In the genomic region with DNA sequence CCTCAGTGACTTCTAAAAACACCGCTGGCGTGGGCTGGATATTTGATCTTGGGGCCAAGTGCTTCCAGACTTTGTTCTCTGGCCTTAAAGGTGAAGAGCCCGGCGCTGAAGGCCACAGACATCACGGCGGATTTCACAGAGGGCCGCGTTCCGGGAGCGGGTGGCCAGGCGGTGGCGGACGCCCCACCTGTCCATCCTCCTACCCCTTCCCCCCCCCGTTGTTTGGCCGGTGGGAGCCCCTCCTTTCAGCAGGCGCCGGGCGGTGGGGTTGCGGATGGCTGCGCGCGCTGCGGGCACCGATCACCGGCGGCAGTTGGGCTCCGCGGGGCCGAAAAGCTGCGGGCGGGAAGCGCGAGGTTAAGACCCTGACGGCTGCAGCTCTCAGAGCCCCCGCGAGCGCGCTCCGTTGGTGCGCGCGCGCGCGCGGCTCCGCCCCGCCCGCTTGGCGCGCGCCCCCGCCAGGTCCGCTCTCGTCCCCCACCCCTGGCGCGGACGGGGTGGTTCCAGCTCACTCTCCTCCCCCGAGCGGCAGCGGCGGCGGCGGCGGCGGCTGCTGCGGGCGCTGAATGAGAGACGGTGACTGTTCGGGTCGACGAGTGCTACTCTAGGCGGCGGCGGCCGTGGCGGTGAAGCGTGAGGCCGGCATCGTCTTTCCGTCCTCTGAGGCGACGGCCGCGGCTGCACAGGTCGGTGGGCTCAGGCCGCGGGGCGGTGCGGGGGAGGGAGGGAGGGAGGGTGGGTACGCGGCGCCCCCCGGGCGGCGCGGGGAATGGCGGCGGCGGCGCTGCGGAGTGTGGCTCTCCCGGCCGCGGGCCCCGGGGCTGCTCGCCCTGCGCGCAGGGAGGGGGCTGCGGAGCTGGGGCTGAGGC, we compare ENCODE assay signal across 8 cellular contexts. TPM values are rescaled to one million over a fixed set of nuclear protein-coding genes. Genes with fewer than 3 reads are reported as not detected.
A peak's percentile ranks its signal among the peaks of the same experiment; 100 is the strongest.
DNase-seq lines count a peak whose midpoint lies in the region; ATAC-seq, FAIRE-seq and TF ChIP-seq lines count a peak whose summit lies in the region.

A gene with protein sequence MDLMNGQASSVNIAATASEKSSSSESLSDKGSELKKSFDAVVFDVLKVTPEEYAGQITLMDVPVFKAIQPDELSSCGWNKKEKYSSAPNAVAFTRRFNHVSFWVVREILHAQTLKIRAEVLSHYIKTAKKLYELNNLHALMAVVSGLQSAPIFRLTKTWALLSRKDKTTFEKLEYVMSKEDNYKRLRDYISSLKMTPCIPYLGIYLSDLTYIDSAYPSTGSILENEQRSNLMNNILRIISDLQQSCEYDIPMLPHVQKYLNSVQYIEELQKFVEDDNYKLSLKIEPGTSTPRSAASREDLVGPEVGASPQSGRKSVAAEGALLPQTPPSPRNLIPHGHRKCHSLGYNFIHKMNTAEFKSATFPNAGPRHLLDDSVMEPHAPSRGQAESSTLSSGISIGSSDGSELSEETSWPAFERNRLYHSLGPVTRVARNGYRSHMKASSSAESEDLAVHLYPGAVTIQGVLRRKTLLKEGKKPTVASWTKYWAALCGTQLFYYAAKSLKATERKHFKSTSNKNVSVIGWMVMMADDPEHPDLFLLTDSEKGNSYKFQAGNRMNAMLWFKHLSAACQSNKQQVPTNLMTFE (plus strand): TSS at position 511 of the 869 bp plus-strand sequence. CDS start 51,521 bp downstream, outside the sequence.

- H3K27me3 ChIP-seq in GM12878 (replicated peaks in 1 of 2; ENCODE audit: control insufficient read depth in 2 of 2, insufficient read depth in 2 of 2, low read length in 1 of 2), result peaks cover 0 to 4% of the 10 kb centered on the region in 2 experiments; a peak in 2 of 4 replicates

- FAIRE-seq in GM12878 (lab: Jason Lieb, UNC), result no peak

- TF ChIP-seq EP300 in GM12878 (IDR thresholded peaks at IDR 0.05; ENCODE audit: borderline replicate concordance in 1 of 2, control insufficient read depth in 1 of 2, low read depth in 2 of 2, low read length in 2 of 2), result no peak

- no peaks in the 10 kb centered on the region for H3K36me3 ChIP-seq in GM12878 (ENCODE audit: control insufficient read depth in 2 of 2, insufficient read depth in 2 of 2, low read length in 1 of 2)

- no TSS peak for BruUV-seq in GM12878 (replicated peaks; lab: Mats Ljungman, UMichigan)

- CTCF ChIA-PET in GM12878 (lab: Yijun Ruan, JAX), result interaction anchor here (1.0 to 2.4 kb wide), 3 partner anchors 61 to 278 kb away, joined by 3 to 16 read pairs (median 4); no protein-coding TSS in a partner anchor

- RAD21 ChIA-PET in GM12878 (lab: Charles Lee; ENCODE audit: unreplicated experiment), result interaction anchor here (0.7 to 3.5 kb wide), 3 partner anchors 29 to 182 kb away, joined by 3 to 25 read pairs (median 10); no protein-coding TSS in a partner anchor

- intact Hi-C loops in GM12878 (cut with micrococcal nuclease; ENCODE audit: unreplicated experiment) (loop anchor here (5.0 kb wide), 1 partner anchor 118 kb away; no protein-coding TSS in a partner anchor), sciatic nerve (cut with DNase I) (no loop called here)

- H3K27ac ChIP-seq in GM12878 (ENCODE audit: control insufficient read depth, insufficient read depth), result no peak within 1 kb of the TSS; the same call in 1 of the 2 replicates

- peak within 1 kb of the TSS; percentile 45 for H2AFZ ChIP-seq in GM12878 (ENCODE audit: control insufficient read depth, low read depth, low read length)

- POLR2A ChIA-PET in GM12878 (lab: Charles Lee), result interaction anchor here (0.7 kb wide), 2 partner anchors 56 to 66 kb away, joined by 3 read pairs; no protein-coding TSS in a partner anchor

- in situ Hi-C loops in GM12878 (cut with MboI), result no loop called here

- SMC1A ChIA-PET in GM12878 (lab: Charles Lee; ENCODE audit: uncharacterized antibody, unreplicated experiment), result interaction anchor here (0.8 to 1.2 kb wide), 2 partner anchors 42 to 139 kb away, joined by 3 read pairs; no protein-coding TSS in a partner anchor

- peak; percentile 66 for TF ChIP-seq POLR2A in GM12878 (IDR thresholded peaks at IDR 0.05; ENCODE audit: low read depth, low read length)

- peak within 1 kb of the TSS; percentile 46 for H3K9ac ChIP-seq in GM12878 (ENCODE audit: control insufficient read depth, insufficient read depth, low read length)

- no peaks in the 10 kb centered on the region for H3K79me2 ChIP-seq in GM12878 (ENCODE audit: control insufficient read depth, insufficient read depth, low read length)

- WGBS in GM12878 (ENCODE audit: insufficient coverage, insufficient replicate concordance, low lambda C conversion rate, missing lambda C conversion rate), result 5% methylated on average over 63 of the region's 110 CpGs

- no peaks in the 10 kb centered on the region for H4K20me1 ChIP-seq in GM12878 (ENCODE audit: control insufficient read depth, insufficient read depth)

- TF ChIP-seq RAD21 in GM12878 (IDR thresholded peaks at IDR 0.05; ENCODE audit: insufficient read depth, low read depth, low read length), result no peak

- ATAC-seq in GM12878 (peak; percentile 84), sciatic nerve (peak; percentile 92)

- TF ChIP-seq CTCF in GM12864 (IDR thresholded peaks at IDR 0.05; ENCODE audit: low read depth, low read length, missing control alignments), result no peak
- no peak for TF ChIP-seq CTCF in HFF-Myc (IDR thresholded peaks at IDR 0.05; ENCODE audit: low read depth, low read length, missing control alignments)
- TF ChIP-seq CTCF in GM12878 (IDR thresholded peaks at IDR 0.05 in 2 of 3, conservative IDR thresholded peaks at IDR 0.05 in 1 of 3; ENCODE audit: control insufficient read depth in 2 of 3, extremely low read depth in 1 of 3, insufficient read depth in 1 of 3, low read depth in 3 of 3, low read length in 3 of 3), result no peak

- DNase-seq in GM12864 (ENCODE audit: low read depth), result no peak
- no peak for DNase-seq in HFF-Myc (ENCODE audit: extremely low read depth, low read depth)
- peak; percentile 81 for DNase-seq in NCI-H1048 (lab: John Stamatoyannopoulos, UW)
- peak; percentile 34 for DNase-seq in T-helper 9 cell
- no peak for DNase-seq in GM12878 (ENCODE audit: low read depth, low spot score)
- peak in 46 of 51 donors; percentile 8 to 80 (median 36) for DNase-seq in hypothalamus (lab: John Stamatoyannopoulos, UW)
- peak; percentile 81 for DNase-seq in sciatic nerve (ENCODE audit: low spot score)
- DNase-seq in cortex of kidney (lab: John Stamatoyannopoulos, UW), result no peak

- no peaks in the 10 kb centered on the region for H3K9me3 ChIP-seq in GM12878 (replicated peaks; ENCODE audit: control insufficient read depth, insufficient read depth, low read length)

- H3K4me3 ChIP-seq in GM12864 (ENCODE audit: low read depth, low read length) (peak within 1 kb of the TSS; percentile 69), HFF-Myc (replicated peaks; ENCODE audit: low read depth, low read length) (peak within 1 kb of the TSS; percentile 70), GM12878 (peak within 1 kb of the TSS; percentile 69)

- no peaks in the 10 kb centered on the region for H3K4me1 ChIP-seq in GM12878 (ENCODE audit: control insufficient read depth, insufficient read depth, low read length)

- H3K4me2 ChIP-seq in GM12878 (ENCODE audit: control insufficient read depth, insufficient read depth), result peak within 1 kb of the TSS; percentile 86

TF ChIP-seq in GM12878, 131 proteins besides CTCF, POLR2A, EP300 and RAD21 (continues in another document):
- TF ChIP-seq DPF2 (IDR thresholded peaks at IDR 0.05), result 0 out of 2 replicates have a peak, but pooled peaks have one; percentile 22
- TF ChIP-seq BHLHE40 (IDR thresholded peaks at IDR 0.05; ENCODE audit: borderline replicate concordance in 1 of 2, low read depth in 2 of 2, low read length in 1 of 2), result peak in 1 of 2 experiments; percentile 7; a peak in 1 of 4 replicates
- TF ChIP-seq POLR2AphosphoS2 (IDR thresholded peaks at IDR 0.05; ENCODE audit: low read depth, low read length), result no peak
- no peak for TF ChIP-seq YY1 (IDR thresholded peaks at IDR 0.05; ENCODE audit: low read depth, low read length)
- no peak for TF ChIP-seq STAT3 (IDR thresholded peaks at IDR 0.05; ENCODE audit: low read depth, low read length)
- peak; percentile 31; the same call in 1 of the 2 replicates for TF ChIP-seq LARP7 (IDR thresholded peaks at IDR 0.05)
- no peak for TF ChIP-seq NRF1 (conservative IDR thresholded peaks at IDR 0.05; ENCODE audit: low read depth, low read length)
- TF ChIP-seq SUZ12 (IDR thresholded peaks at IDR 0.05; ENCODE audit: unreplicated experiment), result peak; percentile 43
- no peak for TF ChIP-seq SKIL (IDR thresholded peaks at IDR 0.05; ENCODE audit: low read depth, poor library complexity, severe bottlenecking)

RNA-seq across cellular contexts. Expression of the gene that starts here (rescaled TPM):
- 9.2 and 12.6 TPM in 2 replicates for total RNA-seq in GM12878 (2013; cell fraction: nucleolus; rRNA removed)
- 2.6 and 3.7 TPM in 2 replicates for total RNA-seq in GM12878 (2014; rRNA removed)
- total RNA-seq in GM12878 (2014; rRNA removed; fragmentation: Illumina TruSeq; extraction: Trizol), result 2.4 and 2.8 TPM in 2 replicates
- 1.8 and 2.7 TPM in 2 replicates for total RNA-seq in GM12878 (2021)
- 2.9 TPM for polyA plus RNA-seq in GM12878 (2011; ENCODE audit: low read depth)
- 0.14 and 0.46 TPM in 2 replicates for polyA plus RNA-seq in GM12878 (2011; rRNA removed)
- 0.01 and 0.08 TPM in 2 replicates for polyA plus RNA-seq in GM12878 (2011; cell fraction: cytosol; rRNA removed)
- 0.12 and 0.28 TPM in 2 replicates for polyA plus RNA-seq in GM12878 (2011; cell fraction: nucleus; rRNA removed)
- 2.6 and 3.3 TPM in 2 replicates for polyA plus RNA-seq in GM12878 (2012)
- 1.7 and 2.2 TPM in 2 replicates for polyA plus RNA-seq in GM12878 (2014; fragmentation: Illumina TruSeq; extraction: Trizol)
- polyA plus RNA-seq in GM12878 (2014; fragmentation: Nextera tagmentation; extraction: Ambion mirVana), result under 1 TPM; 0.08 to 0.38 TPM
- 0.58 and 2.8 TPM in 2 replicates for polyA plus RNA-seq in GM12878 (2014; rRNA removed)
- under 1 TPM; 0.43 TPM for polyA plus RNA-seq in GM12878 (2016; fragmentation: Nextera tagmentation; extraction: Ambion mirVana)
- polyA minus RNA-seq in GM12878 (2011; rRNA and poly(A)+ RNA removed), result 0.07 and 0.21 TPM in 2 replicates
- 1.0 TPM in 1 of 2 replicates, not detected in the other for polyA minus RNA-seq in GM12878 (2011; cell fraction: cytosol; rRNA and poly(A)+ RNA removed)
- 0.60 and 0.67 TPM in 2 replicates for polyA minus RNA-seq in GM12878 (2011; cell fraction: nucleus; rRNA and poly(A)+ RNA removed)
- 16.0 TPM for total RNA-seq in sciatic nerve

Comparison
In these comparisons a context has a peak if more than half of its experiments do, and no peak if none do; other contexts are left out.
1. DNase-seq: peak in NCI-H1048 (single experiment), T-helper 9 cell (single experiment), hypothalamus (46 of 51) and sciatic nerve (single experiment); none in GM12864 (single experiment), HFF-Myc (single experiment), GM12878 (single experiment) and cortex of kidney (single experiment).
2. Peak in every context shown above with its lines, with median percentiles within 50 percentile points of each other: H3K4me3 ChIP-seq.